In genomic region chr9:19379697-19380046, GRCh38 we compare ENCODE assay signal across 1 cellular context.
TF ChIP-seq lines count a peak whose summit lies in the region.

No MANE protein-coding gene starts in this region.

TF ChIP-seq in K562, 482 proteins besides CTCF, POLR2A, EP300 and RAD21:
- TF ChIP-seq CHD1 (IDR thresholded peaks at IDR 0.05; ENCODE audit: low read length) (peak; percentile 89), ZBTB9 (CRISPR knock-in tag; IDR thresholded peaks at IDR 0.05) (no peak), CBX8 (IDR thresholded peaks at IDR 0.05; ENCODE audit: borderline replicate concordance, extremely low read depth, low read depth, low read length, poor library complexity, severe bottlenecking) (no peak), TCF7 (IDR thresholded peaks at IDR 0.05; ENCODE audit: borderline replicate concordance) (0 out of 2 replicates have a peak, but pooled peaks have one; percentile 12), PRPF4 (IDR thresholded peaks at IDR 0.05; ENCODE audit: insufficient read depth, low read depth, low read length, poor library complexity, severe bottlenecking) (peak; percentile 56), RB1 (IDR thresholded peaks at IDR 0.05; ENCODE audit: low read depth) (peak; percentile 24; the same call in 1 of the 2 replicates), CCNT2 (IDR thresholded peaks at IDR 0.05; ENCODE audit: borderline replicate concordance, extremely low read depth, insufficient read length, low read depth, low read length) (peak; percentile 72), ZBTB1 (CRISPR knock-in tag; IDR thresholded peaks at IDR 0.05; ENCODE audit: borderline replicate concordance, low read depth) (0 out of 2 replicates have a peak, but pooled peaks have one; percentile 31), NONO (IDR thresholded peaks at IDR 0.05; ENCODE audit: low read depth in 2 of 2, low read length in 1 of 2) (0 out of 4 replicates have a peak, but pooled peaks of 1 of the 2 experiments have one; percentile 11), TEAD1 (CRISPR knock-in tag; IDR thresholded peaks at IDR 0.05) (0 out of 4 replicates have a peak, but pooled peaks of 1 of the 2 experiments have one; percentile 13), NR4A1 (CRISPR knock-in tag; IDR thresholded peaks at IDR 0.05) (no peak), NR4A1 (tag; IDR thresholded peaks at IDR 0.05) (no peak), RBM22 (IDR thresholded peaks at IDR 0.05; ENCODE audit: low read depth, low read length, poor library complexity, severe bottlenecking) (peak; percentile 87), MLX (CRISPR knock-in tag; conservative IDR thresholded peaks at IDR 0.05) (no peak), SAP30 (IDR thresholded peaks at IDR 0.05; ENCODE audit: borderline replicate concordance, insufficient read depth, low read depth, low read length, poor library complexity, severe bottlenecking) (peak; percentile 19)
TF ChIP-seq in K562: peak in this region for 10.
